In genomic region chr9:131037336-131038255, GRCh38 we compare ENCODE assay signal across 15 cellular contexts. TPM values are rescaled to one million over a fixed set of nuclear protein-coding genes. Genes with fewer than 3 reads are reported as not detected.
A peak's percentile ranks its signal among the peaks of the same experiment; 100 is the strongest.
DNase-seq lines count a peak whose midpoint lies in the region; ATAC-seq and TF ChIP-seq lines count a peak whose summit lies in the region.
"Had no signal": no experiment of that assay in that cellular context is flagged by ENCODE, and none has a peak within 500 bp of the region (broad histone marks: within the 10 kb centered on the region; RNA-seq: fewer than 3 reads in every experiment).

No MANE protein-coding gene starts in this region.

- no peaks in the 10 kb centered on the region for H3K9me3 ChIP-seq in tibial artery
- no peaks in the 10 kb centered on the region for H3K9me3 ChIP-seq in CD4-positive, alpha-beta memory T cell (ENCODE audit: control insufficient read depth in 1 of 2, low read length in 2 of 2)
- H3K9me3 ChIP-seq: MG63, sigmoid colon had no signal

- peak overlapping the region; percentile 53 to 66 for H3K27ac ChIP-seq in tibial artery
- no peak overlapping the region for H3K27ac ChIP-seq in CD4-positive, alpha-beta memory T cell (ENCODE audit: low read depth, low read length)
- H3K27ac ChIP-seq: 22Rv1 had no signal

- intact Hi-C loops in tibial artery (cut with DNase I; ENCODE audit: low total_unique reads) = loop anchor here (5.0 to 10.0 kb wide), 2 partner anchors 90 to 163 kb away; no protein-coding TSS in a partner anchor
- intact Hi-C loops in CD4-positive, alpha-beta memory T cell (cut with micrococcal nuclease) = no loop called here

- POLR2A ChIA-PET in CD4-positive, alpha-beta memory T cell (lab: Charles Lee; ENCODE audit: partially characterized antibody) = no interaction called here

- H3K4me3 ChIP-seq in cardiac fibroblast (replicated peaks in 1 of 2; ENCODE audit: low read depth in 2 of 2, low read length in 2 of 2) = no peak overlapping the region
- H3K4me3 ChIP-seq in tibial artery = no peak overlapping the region
- no peak overlapping the region for H3K4me3 ChIP-seq in CD4-positive, alpha-beta memory T cell (ENCODE audit: low read length in 2 of 2)
- H3K4me3 ChIP-seq: MG63, sigmoid colon had no signal

- H3K27me3 Mint-ChIP-seq in CD4-positive, alpha-beta memory T cell = peaks cover 13 to 17% of the 10 kb centered on the region in 2 donors
- H3K27me3 Mint-ChIP-seq in stimulated activated naive CD8-positive, alpha-beta T cell treated with anti-CD3 and anti-CD28 coated beads, Interleukin-15, amount 100 ng/mL, for 72 hours = peaks cover 5% of the 10 kb centered on the region
- H3K27me3 Mint-ChIP-seq: activated naive CD8-positive, alpha-beta T cell had no signal

- CTCF ChIA-PET in CD4-positive, alpha-beta memory T cell (lab: Charles Lee; ENCODE audit: partially characterized antibody) = interaction anchor here (1.4 kb wide), 1 partner anchor 9 kb away, joined by 6 read pairs; no protein-coding TSS in a partner anchor

- no peaks in the 10 kb centered on the region for H3K36me3 Mint-ChIP-seq in CD4-positive, alpha-beta memory T cell
- H3K36me3 Mint-ChIP-seq: activated naive CD8-positive, alpha-beta T cell; immature natural killer cell had no signal

- ATAC-seq in stimulated activated naive CD8-positive, alpha-beta T cell treated with anti-CD3 and anti-CD28 coated beads, Interleukin-15, amount 100 ng/mL, for 72 hours = no peak

- no peak for TF ChIP-seq CTCF in cardiac fibroblast (IDR thresholded peaks at IDR 0.05; ENCODE audit: low read depth, low read length)
- TF ChIP-seq CTCF in tibial artery (IDR thresholded peaks at IDR 0.05) = no peak

- peak; percentile 26 for DNase-seq in DMS 273 (lab: John Stamatoyannopoulos, UW; ENCODE audit: unreplicated experiment)
- DNase-seq in DMS 273 treated with DMSO at 0.1 percent for 48 hours (lab: John Stamatoyannopoulos, UW) = no peak
- peak; percentile 13 to 22 for DNase-seq in cardiac fibroblast (ENCODE audit: low read depth in 2 of 2)
- peak; percentile 73 for DNase-seq in left kidney (ENCODE audit: low read depth, low spot score)
- no peak for DNase-seq in tibial artery
- no peak for DNase-seq in activated effector memory CD4-positive, alpha-beta T cell treated with Interleukin-2 at 50 U/mL for 16 hours
- no peak for DNase-seq in CD4-positive, alpha-beta memory T cell
- no peak for DNase-seq in stimulated activated naive CD8-positive, alpha-beta T cell treated with anti-CD3 and anti-CD28 coated beads, Interleukin-15, amount 100 ng/mL, for 72 hours
- DNase-seq: COR-L47, immature natural killer cell had no signal

- no peaks in the 10 kb centered on the region for H3K9me3 Mint-ChIP-seq in CD4-positive, alpha-beta memory T cell
- H3K9me3 Mint-ChIP-seq in stimulated activated naive CD8-positive, alpha-beta T cell treated with anti-CD3 and anti-CD28 coated beads, Interleukin-15, amount 100 ng/mL, for 72 hours = no peaks in the 10 kb centered on the region
- H3K9me3 Mint-ChIP-seq: dendritic cell treated with granulocyte-macrophage colony-stimulating factor and Interleukin-4, amounts not matched to agents 40 ng/mL and 50 ng/mL, for 4 days had no signal

- H3K27me3 ChIP-seq in tibial artery = no peaks in the 10 kb centered on the region
- peaks cover 6% of the 10 kb centered on the region for H3K27me3 ChIP-seq in CD4-positive, alpha-beta memory T cell (ENCODE audit: insufficient read depth, low read length)
- H3K27me3 ChIP-seq: MG63, sigmoid colon had no signal

- H3K4me3 Mint-ChIP-seq in CD4-positive, alpha-beta memory T cell = peak overlapping the region in 1 of 8 donors; percentile 39
- H3K4me3 Mint-ChIP-seq in stimulated activated naive CD8-positive, alpha-beta T cell treated with anti-CD3 and anti-CD28 coated beads, Interleukin-15, amount 100 ng/mL, for 72 hours = no peak overlapping the region
- H3K4me3 Mint-ChIP-seq: activated naive CD8-positive, alpha-beta T cell; dendritic cell treated with granulocyte-macrophage colony-stimulating factor and Interleukin-4, amounts not matched to agents 40 ng/mL and 50 ng/mL, for 4 days; immature natural killer cell had no signal

- H3K27ac Mint-ChIP-seq in CD4-positive, alpha-beta memory T cell = no peak overlapping the region
- H3K27ac Mint-ChIP-seq in stimulated activated naive CD8-positive, alpha-beta T cell treated with anti-CD3 and anti-CD28 coated beads, Interleukin-15, amount 100 ng/mL, for 72 hours = peak overlapping the region in 1 of 2 donors; percentile 60
- H3K27ac Mint-ChIP-seq: activated naive CD8-positive, alpha-beta T cell; dendritic cell treated with granulocyte-macrophage colony-stimulating factor and Interleukin-4, amounts not matched to agents 40 ng/mL and 50 ng/mL, for 4 days; immature natural killer cell had no signal

- no peaks in the 10 kb centered on the region for H3K4me1 Mint-ChIP-seq in CD4-positive, alpha-beta memory T cell
- no peaks in the 10 kb centered on the region for H3K4me1 Mint-ChIP-seq in stimulated activated naive CD8-positive, alpha-beta T cell treated with anti-CD3 and anti-CD28 coated beads, Interleukin-15, amount 100 ng/mL, for 72 hours
- H3K4me1 Mint-ChIP-seq: immature natural killer cell had no signal

- no peaks in the 10 kb centered on the region for H3K36me3 ChIP-seq in tibial artery
- H3K36me3 ChIP-seq in CD4-positive, alpha-beta memory T cell (ENCODE audit: insufficient read depth, low read length) = no peaks in the 10 kb centered on the region
- H3K36me3 ChIP-seq: MG63, sigmoid colon had no signal

- H3K4me1 ChIP-seq in tibial artery = peaks cover 0 to 20% (median 18%) of the 10 kb centered on the region in 4 donors
- no peaks in the 10 kb centered on the region for H3K4me1 ChIP-seq in CD4-positive, alpha-beta memory T cell (ENCODE audit: insufficient read depth, low read length)

RNA-seq across cellular contexts. Expression of gene LAMC3, which starts 28.6 kb away (rescaled TPM):
- under 1 TPM; 0.32 to 0.61 TPM for total RNA-seq in CD4-positive, alpha-beta memory T cell
- not detected for polyA plus RNA-seq in CD4-positive, alpha-beta memory T cell
- polyA plus RNA-seq: immature natural killer cell had no signal

RNA-seq across cellular contexts. Expression of gene AIF1L, which starts 58.7 kb away (rescaled TPM):
- total RNA-seq in CD4-positive, alpha-beta memory T cell = under 1 TPM in 1 of 2 experiments, not detected in 1; 0.15 TPM
- not detected for polyA plus RNA-seq in CD4-positive, alpha-beta memory T cell
- polyA plus RNA-seq: immature natural killer cell had no signal

Comparison
In these comparisons a context has a peak if more than half of its experiments do, and no peak if none do; other contexts are left out.
1. DNase-seq: peak in DMS 273 (single experiment), cardiac fibroblast (2 of 2) and left kidney (single experiment); none in DMS 273 treated with DMSO at 0.1 percent for 48 hours (single experiment), tibial artery (0 of 2), activated effector memory CD4-positive, alpha-beta T cell treated with Interleukin-2 at 50 U/mL for 16 hours (single experiment), CD4-positive, alpha-beta memory T cell (0 of 5) and stimulated activated naive CD8-positive, alpha-beta T cell treated with anti-CD3 and anti-CD28 coated beads, Interleukin-15, amount 100 ng/mL, for 72 hours (0 of 2).